Comparison of ENCODE assay signal across 1 cellular context in genomic region chr15:58045376-58045775, GRCh38. TPM values are rescaled to one million over a fixed set of nuclear protein-coding genes. Genes with fewer than 3 reads are reported as not detected.
"Had no signal": no experiment of that assay in that cellular context is flagged by ENCODE, and none has a peak within 500 bp of the region (broad histone marks: within the 10 kb centered on the region; RNA-seq: fewer than 3 reads in every experiment).

No MANE protein-coding gene starts in this region.

RNA-seq across cellular contexts. Expression of gene ALDH1A2, which starts 20.1 kb away (rescaled TPM):
- total RNA-seq: NCI-H460 had no signal
